In the genomic region with DNA sequence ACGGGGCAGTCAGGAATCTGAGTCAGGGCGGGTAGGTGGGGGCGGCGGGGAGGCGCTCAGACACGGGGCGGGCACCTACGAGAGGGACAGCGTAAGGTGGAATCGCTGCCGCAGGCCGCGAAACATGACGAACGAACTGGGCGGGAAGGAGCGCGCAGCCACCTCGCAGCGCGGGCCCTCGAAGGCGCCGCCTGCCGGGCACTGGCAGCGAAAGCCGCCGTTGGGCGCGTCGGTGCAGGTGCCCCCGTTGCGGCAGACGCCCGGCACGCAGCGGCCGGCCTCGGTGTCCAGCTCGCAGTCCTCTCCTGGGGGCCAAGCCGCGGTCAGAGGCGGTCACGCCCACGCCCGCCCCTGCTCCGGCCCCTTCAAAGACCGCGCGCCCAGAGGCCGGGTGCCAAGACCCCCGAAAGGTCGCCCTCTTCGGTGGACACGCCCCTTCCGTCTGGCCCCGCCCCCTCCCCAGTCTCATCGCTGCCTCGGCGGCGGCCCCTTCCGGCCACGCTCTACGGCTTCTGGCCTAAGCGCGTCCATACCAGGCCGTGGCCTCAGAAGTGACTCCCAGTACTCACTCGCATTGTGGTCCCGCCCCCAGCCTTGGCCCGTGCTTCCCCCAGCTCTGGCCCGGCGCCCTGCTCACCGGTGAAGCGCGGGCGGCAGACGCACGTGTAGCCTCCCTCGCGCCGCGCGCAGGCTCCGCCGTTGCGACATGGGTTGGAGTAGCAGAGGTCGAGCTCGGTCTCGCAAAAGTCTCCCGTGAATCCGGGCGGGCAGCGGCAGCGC, we compare ENCODE assay signal across 8 cellular contexts.
DNase-seq lines count a peak whose midpoint lies in the region; ATAC-seq and TF ChIP-seq lines count a peak whose summit lies in the region.

No MANE protein-coding gene starts in this region.

- H3K36me3 ChIP-seq in GM06990 (ENCODE audit: control insufficient read depth, insufficient read depth, low read length) = no peaks in the 10 kb centered on the region

- DNase-seq in GM06990 (ENCODE audit: extremely low read depth, insufficient read length) (peak; percentile 89), T follicular helper cell (ENCODE audit: low read depth) (peak; percentile 75), amygdala (lab: John Stamatoyannopoulos, UW) (peak in 29 of 56 donors; percentile 9 to 69 (median 32)), hypothalamus (lab: John Stamatoyannopoulos, UW) (peak in 35 of 51 donors; percentile 1 to 64 (median 31)), skeletal muscle cell (ENCODE audit: low read depth) (no peak), NCI-H187 treated with DMSO at 0.1 percent for 48 hours (lab: John Stamatoyannopoulos, UW) (no peak), NCI-H2107 treated with DMSO at 0.1 percent for 48 hours (lab: John Stamatoyannopoulos, UW; ENCODE audit: unreplicated experiment) (no peak)

- peak; percentile 62 for ATAC-seq in HG02852 (IDR thresholded peaks at IDR 0.05; ENCODE audit: unreplicated experiment)

- H3K27me3 ChIP-seq in GM06990 (replicated peaks; ENCODE audit: control insufficient read depth, insufficient read depth, low read length) = no peaks in the 10 kb centered on the region

- H3K4me3 ChIP-seq in GM06990 (replicated peaks; ENCODE audit: low read depth, low read length) = peak overlapping the region; percentile 64
- peak overlapping the region; percentile 46 for H3K4me3 ChIP-seq in skeletal muscle cell (ENCODE audit: low read depth, low read length)

- peak; percentile 28 for TF ChIP-seq CTCF in GM06990 (IDR thresholded peaks at IDR 0.05; ENCODE audit: insufficient read depth, low read length, poor library complexity, severe bottlenecking)

Comparison
In these comparisons a context has a peak if more than half of its experiments do, and no peak if none do; other contexts are left out.
1. DNase-seq: peak in GM06990 (single experiment), T follicular helper cell (single experiment), amygdala (29 of 56) and hypothalamus (35 of 51); none in skeletal muscle cell (single experiment), NCI-H187 treated with DMSO at 0.1 percent for 48 hours (single experiment) and NCI-H2107 treated with DMSO at 0.1 percent for 48 hours (single experiment).